Comparison of ENCODE assay signal across 8 cellular contexts in the genomic region with DNA sequence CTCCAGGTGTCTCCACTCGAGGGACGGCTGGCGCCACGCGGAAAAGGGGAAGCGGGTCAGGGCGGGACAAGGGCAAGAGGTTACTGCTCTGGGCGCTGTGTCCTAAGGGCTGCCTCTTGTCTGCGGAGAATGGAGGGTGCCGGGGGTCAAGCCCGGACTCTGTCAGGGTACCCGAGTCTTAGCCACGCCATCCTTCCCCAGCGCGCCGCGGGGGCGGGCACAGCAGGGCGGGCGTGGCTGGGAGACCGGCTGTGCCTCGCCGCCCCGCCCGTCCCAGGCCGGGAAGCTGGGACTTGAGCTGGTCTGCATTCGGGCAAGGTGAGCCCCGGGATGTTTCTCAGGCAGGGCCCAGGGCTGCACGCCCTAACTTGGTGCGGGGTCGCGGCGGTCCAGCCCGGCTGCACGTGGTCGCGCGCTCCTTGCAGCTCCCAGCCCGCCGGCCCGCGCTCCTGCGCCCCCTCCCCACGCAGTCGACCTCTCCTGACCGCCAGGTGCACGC. TPM values are rescaled to one million over a fixed set of nuclear protein-coding genes. Genes with fewer than 3 reads are reported as not detected.
A peak's percentile ranks its signal among the peaks of the same experiment; 100 is the strongest.
DNase-seq lines count a peak whose midpoint lies in the region; ATAC-seq and TF ChIP-seq lines count a peak whose summit lies in the region.

No MANE protein-coding gene starts in this region.

- no peaks in the 10 kb centered on the region for H3K36me3 Mint-ChIP-seq in CD4-positive, CD25-positive, alpha-beta regulatory T cell
- peaks cover 6% of the 10 kb centered on the region for H3K36me3 Mint-ChIP-seq in HFFc6 (ENCODE audit: low read depth)

- ATAC-seq in CD4-positive, CD25-positive, alpha-beta regulatory T cell (ENCODE audit: low read depth in 2 of 2) = no peak
- no peak for ATAC-seq in GM19328 (IDR thresholded peaks at IDR 0.05; ENCODE audit: unreplicated experiment)

- no peak overlapping the region for H3K4me3 ChIP-seq in CD4-positive, CD25-positive, alpha-beta regulatory T cell (ENCODE audit: low read depth, low read length)
- H3K4me3 ChIP-seq in adipocyte (ENCODE audit: low read length) = peak overlapping the region; percentile 71
- H3K4me3 ChIP-seq in stomach = peak overlapping the region; percentile 42 to 90 (median 62)

- TF ChIP-seq EP300 in stomach (IDR thresholded peaks at IDR 0.05) = no peak

- H3K4me1 ChIP-seq in CD4-positive, CD25-positive, alpha-beta regulatory T cell (ENCODE audit: control insufficient read depth, insufficient read depth, low read length, poor library complexity, severe bottlenecking) = peaks cover 49% of the 10 kb centered on the region
- H3K4me1 ChIP-seq in adipocyte (ENCODE audit: control insufficient read depth, insufficient read depth, low read length) = peaks cover 42% of the 10 kb centered on the region
- peaks cover 41 to 65% (median 63%) of the 10 kb centered on the region in 4 donors for H3K4me1 ChIP-seq in stomach

- H3K27me3 Mint-ChIP-seq in CD4-positive, CD25-positive, alpha-beta regulatory T cell = peaks cover 9% of the 10 kb centered on the region
- no peaks in the 10 kb centered on the region for H3K27me3 Mint-ChIP-seq in HFFc6 (ENCODE audit: insufficient read depth)

- no peaks in the 10 kb centered on the region for H3K9me3 Mint-ChIP-seq in CD4-positive, CD25-positive, alpha-beta regulatory T cell
- no peaks in the 10 kb centered on the region for H3K9me3 Mint-ChIP-seq in HFFc6

- H3K4me3 Mint-ChIP-seq in CD4-positive, CD25-positive, alpha-beta regulatory T cell = peak overlapping the region in 3 of 4 donors; percentile 70 to 90 (median 88)
- H3K4me3 Mint-ChIP-seq in HFFc6 = peak overlapping the region; percentile 73; the same call in 1 of the 2 replicates

- H3K27ac ChIP-seq in CD4-positive, CD25-positive, alpha-beta regulatory T cell (ENCODE audit: insufficient read depth, low read length, poor library complexity, severe bottlenecking) = no peak overlapping the region
- H3K27ac ChIP-seq in stomach = peak overlapping the region; percentile 85 to 100 (median 100)

- H3K36me3 ChIP-seq in CD4-positive, CD25-positive, alpha-beta regulatory T cell (ENCODE audit: control insufficient read depth, insufficient read depth, low read length) = no peaks in the 10 kb centered on the region
- no peaks in the 10 kb centered on the region for H3K36me3 ChIP-seq in adipocyte (ENCODE audit: control insufficient read depth, insufficient read depth, low read length, severe bottlenecking)
- no peaks in the 10 kb centered on the region for H3K36me3 ChIP-seq in stomach

- intact Hi-C loops in stomach (cut with DNase I; ENCODE audit: low total_unique reads) = no loop called here

- H3K9me3 ChIP-seq in CD4-positive, CD25-positive, alpha-beta regulatory T cell (ENCODE audit: control insufficient read depth in 2 of 2, low read length in 2 of 2) = no peaks in the 10 kb centered on the region
- no peaks in the 10 kb centered on the region for H3K9me3 ChIP-seq in adipocyte (ENCODE audit: control insufficient read depth, low read length)
- no peaks in the 10 kb centered on the region for H3K9me3 ChIP-seq in stomach

- H3K4me1 Mint-ChIP-seq in CD4-positive, CD25-positive, alpha-beta regulatory T cell = peaks cover 0 to 30% (median 10%) of the 10 kb centered on the region in 4 donors
- peaks cover 17% of the 10 kb centered on the region for H3K4me1 Mint-ChIP-seq in HFFc6 (ENCODE audit: low read depth)

- TF ChIP-seq CTCF in HFFc6 (IDR thresholded peaks at IDR 0.05) (no peak), stomach (IDR thresholded peaks at IDR 0.05) (no peak)

- no peak for TF ChIP-seq POLR2A in stomach (IDR thresholded peaks at IDR 0.05)

- H3K27ac Mint-ChIP-seq in CD4-positive, CD25-positive, alpha-beta regulatory T cell = no peak overlapping the region
- no peak overlapping the region for H3K27ac Mint-ChIP-seq in HFFc6

- 0 to 5% (median 2%) methylated on average over 2 to 47 of the region's 47 CpGs for WGBS in stomach, 5 donors

- DNase-seq in CD4-positive, CD25-positive, alpha-beta regulatory T cell = no peak
- DNase-seq in HFFc6 (no peak), adipocyte (ENCODE audit: low read depth) (peak; percentile 68), iPS-NIHi11 (ENCODE audit: low spot score) (peak; percentile 39), stomach (peak; percentile 70), NCI-H187 treated with DMSO at 0.1 percent for 48 hours (lab: John Stamatoyannopoulos, UW) (no peak)
- DNase-seq in NK-92 treated with Interleukin-12 subunit alpha and Interleukin-12 subunit beta, amount 100 ng/mL, for 24 hours (lab: John Stamatoyannopoulos, UW) = no peak

- H3K27me3 ChIP-seq in CD4-positive, CD25-positive, alpha-beta regulatory T cell (ENCODE audit: control insufficient read depth, insufficient read depth, low read length) = no peaks in the 10 kb centered on the region
- H3K27me3 ChIP-seq in adipocyte (replicated peaks; ENCODE audit: control insufficient read depth, insufficient read depth, low read length) (no peaks in the 10 kb centered on the region), stomach (peaks cover 0 to 15% (median 11%) of the 10 kb centered on the region in 3 donors)

- peak overlapping the region; percentile 78 for H3K9ac ChIP-seq in adipocyte (ENCODE audit: low read length)

RNA-seq across cellular contexts. Expression of a gene that starts 6.2 kb away (rescaled TPM):
- 1,684 TPM for total RNA-seq in CD4-positive, CD25-positive, alpha-beta regulatory T cell
- 1,000 to 10,000 TPM; 1,881 to 2,724 (median 2,486) TPM for polyA plus RNA-seq in CD4-positive, CD25-positive, alpha-beta regulatory T cell
- over 10,000 TPM in 3 of 6 experiments, 1,000 to 10,000 TPM in 3; 7,891 to 11,135 (median 9,908) TPM for total RNA-seq in HFFc6 (2021; fragmentation: NEBNext Ultra II Directional; extraction: Animal tissue kit (Norgen Biotek cat#: 25700))
- total RNA-seq in stomach = 1,000 to 10,000 TPM in 4 of 5 donors, 100 to 1,000 TPM in 1; 978 to 2,952 (median 1,777) TPM
- 1,000 to 10,000 TPM; 1,866 to 2,457 (median 2,070) TPM for polyA plus RNA-seq in stomach

RNA-seq across cellular contexts. Expression of a gene that starts 9.3 kb away (rescaled TPM):
- total RNA-seq in CD4-positive, CD25-positive, alpha-beta regulatory T cell = 0.74 TPM
- under 1 TPM in 1 of 4 donors, not detected in 3; 0.17 TPM for polyA plus RNA-seq in CD4-positive, CD25-positive, alpha-beta regulatory T cell
- 1 to 10 TPM in 3 of 6 experiments, under 1 TPM in 3; 0.71 to 1.4 (median 0.99) TPM for total RNA-seq in HFFc6 (2021; fragmentation: NEBNext Ultra II Directional; extraction: Animal tissue kit (Norgen Biotek cat#: 25700))
- 10 to 100 TPM in 1 of 5 donors, 1 to 10 TPM in 3, not detected in 1; 2.8 to 21.7 (median 6.2) TPM for total RNA-seq in stomach
- 1 to 10 TPM in 2 of 3 donors, under 1 TPM in 1; 0.90 to 2.7 (median 2.1) TPM for polyA plus RNA-seq in stomach

RNA-seq across cellular contexts. Expression of a gene that starts 33.3 kb away (rescaled TPM):
- 28.1 TPM for total RNA-seq in CD4-positive, CD25-positive, alpha-beta regulatory T cell
- 10 to 100 TPM in 2 of 4 donors, 1 to 10 TPM in 2; 8.2 to 13.0 (median 10.4) TPM for polyA plus RNA-seq in CD4-positive, CD25-positive, alpha-beta regulatory T cell
- total RNA-seq in HFFc6 (2021; fragmentation: NEBNext Ultra II Directional; extraction: Animal tissue kit (Norgen Biotek cat#: 25700)) = 10 to 100 TPM; 21.9 to 27.7 (median 23.9) TPM
- 100 to 1,000 TPM in 1 of 5 donors, 10 to 100 TPM in 4; 11.9 to 130 (median 51.8) TPM for total RNA-seq in stomach
- polyA plus RNA-seq in stomach = 10 to 100 TPM; 12.2 to 17.1 (median 17.0) TPM

Comparison
In these comparisons a context has a peak if more than half of its experiments do, and no peak if none do; other contexts are left out.
1. DNase-seq: peak in adipocyte (single experiment), iPS-NIHi11 (single experiment) and stomach (single experiment); none in CD4-positive, CD25-positive, alpha-beta regulatory T cell (0 of 3), HFFc6 (single experiment), NCI-H187 treated with DMSO at 0.1 percent for 48 hours (single experiment) and NK-92 treated with Interleukin-12 subunit alpha and Interleukin-12 subunit beta, amount 100 ng/mL, for 24 hours (single experiment).